In the genomic region with DNA sequence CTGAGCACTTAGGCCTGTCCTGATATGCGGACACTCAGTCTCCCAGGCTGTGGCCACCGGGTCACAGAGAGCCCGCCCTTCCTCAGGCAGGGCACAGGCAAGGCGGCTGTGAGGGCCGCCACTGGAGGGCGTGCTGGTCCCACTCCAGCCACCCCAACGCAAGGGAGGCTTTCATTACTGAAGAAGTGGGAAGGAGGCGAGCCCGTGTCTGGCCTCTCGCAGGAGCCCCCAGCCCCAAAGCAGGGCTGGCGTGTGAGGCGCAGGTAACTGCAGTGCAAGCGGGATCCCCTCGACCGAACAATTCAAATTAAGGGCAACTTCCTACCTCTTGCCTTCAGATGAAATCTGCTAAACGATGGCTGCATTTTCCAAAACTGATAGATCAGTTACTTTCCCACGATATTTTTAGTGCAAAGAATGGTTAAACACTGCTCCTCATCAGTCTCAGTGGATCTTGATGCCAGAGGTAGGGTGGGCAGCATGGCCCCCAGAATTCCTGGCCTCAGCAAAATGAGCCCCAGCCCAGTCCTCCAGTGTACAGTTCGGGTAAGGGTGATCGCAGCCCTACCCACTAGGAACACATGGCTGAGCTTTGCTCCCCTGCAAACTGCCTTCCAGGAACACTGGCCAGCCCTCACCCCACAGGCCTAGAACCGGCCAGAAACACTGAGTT, we compare ENCODE assay signal across 9 cellular contexts.
DNase-seq lines count a peak whose midpoint lies in the region; ATAC-seq and TF ChIP-seq lines count a peak whose summit lies in the region.
"Had no signal": no experiment of that assay in that cellular context is flagged by ENCODE, and none has a peak within 500 bp of the region (broad histone marks: within the 10 kb centered on the region; RNA-seq: fewer than 3 reads in every experiment).

No MANE protein-coding gene starts in this region.

- no peaks in the 10 kb centered on the region for H3K9me3 Mint-ChIP-seq in activated naive CD8-positive, alpha-beta T cell treated with anti-CD3 and anti-CD28 coated beads for 36 hours
- H3K9me3 Mint-ChIP-seq: CD4-positive, CD25-positive, alpha-beta regulatory T cell had no signal

- H3K4me3 Mint-ChIP-seq in activated naive CD8-positive, alpha-beta T cell treated with anti-CD3 and anti-CD28 coated beads for 36 hours = no peak overlapping the region
- H3K4me3 Mint-ChIP-seq: CD4-positive, CD25-positive, alpha-beta regulatory T cell had no signal

- 37 to 60% methylated on average over 20 of the region's 20 CpGs for whole genome bisulfite sequencing in sigmoid colon, 2 donors

- no peak overlapping the region for H3K27ac Mint-ChIP-seq in activated naive CD8-positive, alpha-beta T cell treated with anti-CD3 and anti-CD28 coated beads for 36 hours
- H3K27ac Mint-ChIP-seq: CD4-positive, CD25-positive, alpha-beta regulatory T cell had no signal

- H3K4me3 ChIP-seq in sigmoid colon = no peak overlapping the region

- no peaks in the 10 kb centered on the region for H3K36me3 Mint-ChIP-seq in activated naive CD8-positive, alpha-beta T cell treated with anti-CD3 and anti-CD28 coated beads for 36 hours
- H3K36me3 Mint-ChIP-seq: CD4-positive, CD25-positive, alpha-beta regulatory T cell had no signal

- intact Hi-C loops in left colon (cut with DNase I, micrococcal nuclease) (no loop called here), sigmoid colon (cut with DNase I) (loop anchor here (10.0 kb wide), 1 partner anchor 662 kb away; no protein-coding TSS in a partner anchor)

- TF ChIP-seq CTCF in sigmoid colon (IDR thresholded peaks at IDR 0.05) = peak in 1 of 4 experiments; percentile 32

- no peak for TF ChIP-seq EP300 in sigmoid colon (IDR thresholded peaks at IDR 0.05)

- peaks cover 0 to 28% (median 20%) of the 10 kb centered on the region in 4 donors for H3K4me1 ChIP-seq in sigmoid colon

- peak; percentile 39 to 40 for DNase-seq in NCI-H2081 (lab: John Stamatoyannopoulos, UW)
- no peak for DNase-seq in NCI-H2081 treated with DMSO at 0.1 percent for 48 hours (lab: John Stamatoyannopoulos, UW)
- DNase-seq in LoVo (ENCODE audit: low spot score) = peak; percentile 48
- DNase-seq in activated naive CD8-positive, alpha-beta T cell treated with anti-CD3 and anti-CD28 coated beads for 36 hours = peak; percentile 16
- peak in 1 of 2 donors; percentile 71 for DNase-seq in left colon
- no peak for DNase-seq in cerebellum (ENCODE audit: low spot score)
- no peak for DNase-seq in sigmoid colon
- DNase-seq: CD4-positive, CD25-positive, alpha-beta regulatory T cell had no signal

- TF ChIP-seq POLR2A in sigmoid colon (IDR thresholded peaks at IDR 0.05) = no peak

- H3K27ac ChIP-seq in sigmoid colon = no peak overlapping the region

- ATAC-seq in left colon (peak; percentile 93), GM18511 (IDR thresholded peaks at IDR 0.05; ENCODE audit: unreplicated experiment) (no peak)

- no peaks in the 10 kb centered on the region for H3K27me3 ChIP-seq in sigmoid colon

- no peaks in the 10 kb centered on the region for H3K36me3 ChIP-seq in sigmoid colon

- H3K4me1 Mint-ChIP-seq in activated naive CD8-positive, alpha-beta T cell treated with anti-CD3 and anti-CD28 coated beads for 36 hours = no peaks in the 10 kb centered on the region

- no peaks in the 10 kb centered on the region for H3K27me3 Mint-ChIP-seq in activated naive CD8-positive, alpha-beta T cell treated with anti-CD3 and anti-CD28 coated beads for 36 hours
- H3K27me3 Mint-ChIP-seq: CD4-positive, CD25-positive, alpha-beta regulatory T cell had no signal

- H3K9me3 ChIP-seq in sigmoid colon = no peaks in the 10 kb centered on the region

Comparison
In these comparisons a context has a peak if more than half of its experiments do, and no peak if none do; other contexts are left out.
1. DNase-seq: peak in NCI-H2081 (2 of 2), LoVo (single experiment) and activated naive CD8-positive, alpha-beta T cell treated with anti-CD3 and anti-CD28 coated beads for 36 hours (single experiment); none in NCI-H2081 treated with DMSO at 0.1 percent for 48 hours (single experiment), cerebellum (single experiment) and sigmoid colon (single experiment).